In the genomic region with DNA sequence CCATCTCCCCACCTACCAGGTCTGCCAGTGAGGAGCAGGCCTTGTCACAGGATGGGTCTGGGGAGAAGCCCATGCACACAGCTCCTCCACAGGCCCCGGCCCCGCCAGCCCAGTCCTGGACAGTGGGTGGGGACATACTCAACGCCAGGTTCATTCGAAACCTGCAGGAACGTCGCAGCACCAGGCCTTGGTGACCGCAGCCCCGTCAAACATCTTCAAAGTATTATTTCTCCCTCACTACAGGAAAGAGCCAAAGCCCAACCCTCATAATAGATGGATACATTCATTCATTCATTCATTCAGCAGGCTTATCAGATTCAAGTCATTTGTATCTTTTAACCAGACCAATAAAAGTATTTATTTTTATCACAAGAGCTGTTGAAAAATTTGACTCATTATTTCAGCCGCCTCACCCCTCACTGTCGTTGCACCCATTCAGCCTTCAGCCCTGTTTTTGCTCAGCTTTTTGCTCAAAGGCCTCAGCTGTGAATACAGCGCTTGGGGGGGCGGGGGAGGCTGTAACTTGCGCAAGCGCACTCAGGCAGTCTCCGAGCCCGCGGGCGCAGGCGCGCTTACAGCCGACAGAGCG, we compare ENCODE assay signal across 8 cellular contexts. TPM values are rescaled to one million over a fixed set of nuclear protein-coding genes. Genes with fewer than 3 reads are reported as not detected.
DNase-seq lines count a peak whose midpoint lies in the region; ATAC-seq and TF ChIP-seq lines count a peak whose summit lies in the region.

No MANE protein-coding gene starts in this region.

- peak; percentile 47 for ATAC-seq in GM19463 (IDR thresholded peaks at IDR 0.05; ENCODE audit: unreplicated experiment)
- no peak for ATAC-seq in Right ventricle myocardium superior (ENCODE audit: poor library complexity)
- ATAC-seq in GM19351 (IDR thresholded peaks at IDR 0.05; ENCODE audit: unreplicated experiment): no peak

- H3K4me3 ChIP-seq in MM.1S (ENCODE audit: low read length): peak overlapping the region; percentile 48
- peak overlapping the region; percentile 48 for H3K4me3 ChIP-seq in trophoblast cell (ENCODE audit: low read depth, low read length)

- H3K4me1 ChIP-seq in MM.1S (ENCODE audit: low read length): peaks cover 5% of the 10 kb centered on the region; the same call in 1 of the 2 replicates
- peaks cover 0 to 7% of the 10 kb centered on the region in 2 experiments for H3K4me1 ChIP-seq in trophoblast cell (ENCODE audit: control insufficient read depth in 1 of 2, insufficient read depth in 2 of 2, low read length in 2 of 2)

- H2BK5ac ChIP-seq in trophoblast cell (ENCODE audit: low read depth, low read length, poor library complexity): no peak overlapping the region

- H3K4me3 Mint-ChIP-seq in activated naive CD4-positive, alpha-beta T cell treated with anti-CD3 and anti-CD28 coated beads for 36 hours: peak overlapping the region; percentile 85

- intact Hi-C loops in activated naive CD4-positive, alpha-beta T cell treated with anti-CD3 and anti-CD28 coated beads for 36 hours (cut with micrococcal nuclease): loop anchor here (1.0 to 2.0 kb wide), 6 partner anchors 20 to 75 kb away; partner anchors contain the start of genes ATAT1, DHX16, MDC1 and MRPS18B
- intact Hi-C loops in Right ventricle myocardium superior (cut with DNase I): no loop called here

- no peak overlapping the region for H4K8ac ChIP-seq in trophoblast cell (ENCODE audit: low read depth, low read length)

- TF ChIP-seq CTCF in MM.1S (IDR thresholded peaks at IDR 0.05; ENCODE audit: low read length): no peak

- no peak overlapping the region for H3K27ac ChIP-seq in MM.1S (ENCODE audit: low read length)
- peak overlapping the region; percentile 18 for H3K27ac ChIP-seq in trophoblast cell (ENCODE audit: low read depth, low read length)

- H2BK12ac ChIP-seq in trophoblast cell (ENCODE audit: low read length): no peak overlapping the region

- H3K9me3 Mint-ChIP-seq in activated naive CD4-positive, alpha-beta T cell treated with anti-CD3 and anti-CD28 coated beads for 36 hours: no peaks in the 10 kb centered on the region

- H3K23ac ChIP-seq in trophoblast cell (ENCODE audit: low read length): no peak overlapping the region

- H3K9ac ChIP-seq in MM.1S (ENCODE audit: low read length) (peak overlapping the region; percentile 31; the same call in 1 of the 2 replicates), trophoblast cell (ENCODE audit: low read length) (peak overlapping the region; percentile 52)

- H4K12ac ChIP-seq in trophoblast cell (ENCODE audit: low read depth, low read length): peak overlapping the region; percentile 4

- H3K4me1 Mint-ChIP-seq in activated naive CD4-positive, alpha-beta T cell treated with anti-CD3 and anti-CD28 coated beads for 36 hours (ENCODE audit: low read depth): peaks cover 23% of the 10 kb centered on the region

- H3K27me3 ChIP-seq in MM.1S (replicated peaks; ENCODE audit: insufficient read depth, low read length) (no peaks in the 10 kb centered on the region), trophoblast cell (ENCODE audit: insufficient read depth, low read length) (no peaks in the 10 kb centered on the region)

- H3K36me3 Mint-ChIP-seq in activated naive CD4-positive, alpha-beta T cell treated with anti-CD3 and anti-CD28 coated beads for 36 hours (ENCODE audit: low read depth): peaks cover 8% of the 10 kb centered on the region

- H2AK5ac ChIP-seq in trophoblast cell (ENCODE audit: low read length): no peak overlapping the region

- peak overlapping the region; percentile 69 for H3K4ac ChIP-seq in trophoblast cell (ENCODE audit: low read depth, low read length)

- H2AFZ ChIP-seq in MM.1S (ENCODE audit: low read length) (no peak overlapping the region), trophoblast cell (ENCODE audit: insufficient read depth, low read length, poor library complexity) (no peak overlapping the region)

- peaks cover 5% of the 10 kb centered on the region; the same call in 1 of the 2 replicates for H3F3A ChIP-seq in MM.1S (ENCODE audit: insufficient read depth, low read length)

- peaks cover 4% of the 10 kb centered on the region; the same call in 1 of the 2 replicates for H3K36me3 ChIP-seq in MM.1S (replicated peaks; ENCODE audit: insufficient read depth, low read length)
- H3K36me3 ChIP-seq in trophoblast cell (ENCODE audit: control insufficient read depth in 1 of 2, insufficient read depth in 2 of 2, low read length in 2 of 2): peaks cover 26 to 40% of the 10 kb centered on the region in 2 experiments

- no peaks in the 10 kb centered on the region for H3K9me3 ChIP-seq in MM.1S (replicated peaks; ENCODE audit: insufficient read depth, low read length)
- peaks cover 1% of the 10 kb centered on the region for H3K9me3 ChIP-seq in trophoblast cell (ENCODE audit: insufficient read depth, low read depth, low read length)

- no peak overlapping the region for H4K91ac ChIP-seq in trophoblast cell (ENCODE audit: low read depth, low read length)

- no peaks in the 10 kb centered on the region for H3K27me3 Mint-ChIP-seq in activated naive CD4-positive, alpha-beta T cell treated with anti-CD3 and anti-CD28 coated beads for 36 hours (ENCODE audit: low read depth)

- H3K9me2 ChIP-seq in MM.1S (replicated peaks; ENCODE audit: insufficient read depth, low read length): no peaks in the 10 kb centered on the region

- no peak for DNase-seq in MM.1S
- DNase-seq in activated naive CD4-positive, alpha-beta T cell treated with anti-CD3 and anti-CD28 coated beads for 36 hours: peak; percentile 94
- DNase-seq in Right ventricle myocardium superior: peak; percentile 97
- peak; percentile 93 to 95 for DNase-seq in trophoblast cell
- DNase-seq in DMS79 (lab: John Stamatoyannopoulos, UW): no peak
- no peak for DNase-seq in HK-2 (ENCODE audit: unreplicated experiment)

- peak overlapping the region; percentile 86 for H3K27ac Mint-ChIP-seq in activated naive CD4-positive, alpha-beta T cell treated with anti-CD3 and anti-CD28 coated beads for 36 hours

- no peaks in the 10 kb centered on the region for H4K20me1 ChIP-seq in MM.1S (ENCODE audit: insufficient read depth, low read length)

- no CpG with 5 or more reads among the region's 22 CpGs for WGBS in trophoblast cell (ENCODE audit: extremely low coverage, insufficient coverage, insufficient read length)

- CTCF ChIA-PET in activated naive CD4-positive, alpha-beta T cell treated with anti-CD3 and anti-CD28 coated beads for 36 hours (lab: Charles Lee): interaction anchor here (0.6 to 1.5 kb wide), 4 partner anchors 13 to 369 kb away, joined by 3 read pairs; no protein-coding TSS in a partner anchor

- H2BK120ac ChIP-seq in trophoblast cell (ENCODE audit: insufficient read depth, low read length, poor library complexity): no peak overlapping the region

- peaks cover 6% of the 10 kb centered on the region for H3K79me1 ChIP-seq in trophoblast cell (ENCODE audit: low read length)

- H3K18ac ChIP-seq in trophoblast cell (ENCODE audit: low read length): no peak overlapping the region

- peak overlapping the region; percentile 77 for H3K4me2 ChIP-seq in MM.1S (ENCODE audit: low read depth, low read length)
- H3K4me2 ChIP-seq in trophoblast cell (ENCODE audit: low read length): peak overlapping the region; percentile 54

- H3K14ac ChIP-seq in trophoblast cell (ENCODE audit: low read length): no peak overlapping the region

- H3K79me2 ChIP-seq in MM.1S (ENCODE audit: low read length) (peaks cover 42% of the 10 kb centered on the region), trophoblast cell (ENCODE audit: control insufficient read depth, insufficient read depth, low read length, poor library complexity) (peaks cover 3% of the 10 kb centered on the region)

RNA-seq across cellular contexts. Expression of gene C6orf136, which starts 0.4 kb away (rescaled TPM):
- total RNA-seq in activated naive CD4-positive, alpha-beta T cell treated with anti-CD3 and anti-CD28 coated beads for 36 hours: 10 to 100 TPM; 33.6 TPM
- 58.3 TPM for total RNA-seq in Right ventricle myocardium superior
- polyA plus RNA-seq in trophoblast cell (2013): 17.3 and 18.1 TPM in 2 replicates

RNA-seq across cellular contexts. Expression of gene ATAT1, which starts 19.9 kb away (rescaled TPM):
- total RNA-seq in activated naive CD4-positive, alpha-beta T cell treated with anti-CD3 and anti-CD28 coated beads for 36 hours: 1 to 10 TPM; 6.9 to 7.5 TPM
- 1.7 TPM for total RNA-seq in Right ventricle myocardium superior
- 25.4 and 28.5 TPM in 2 replicates for polyA plus RNA-seq in trophoblast cell (2013)

RNA-seq across cellular contexts. Expression of gene DHX16, which starts 26.3 kb away (rescaled TPM):
- total RNA-seq in activated naive CD4-positive, alpha-beta T cell treated with anti-CD3 and anti-CD28 coated beads for 36 hours: 10 to 100 TPM; 25.7 to 27.7 TPM
- total RNA-seq in Right ventricle myocardium superior: 20.5 TPM
- polyA plus RNA-seq in trophoblast cell (2013): 20.6 and 21.0 TPM in 2 replicates

RNA-seq across cellular contexts. Expression of gene MRPS18B, which starts 28.9 kb away (rescaled TPM):
- total RNA-seq in activated naive CD4-positive, alpha-beta T cell treated with anti-CD3 and anti-CD28 coated beads for 36 hours: 100 to 1,000 TPM; 118 to 120 TPM
- total RNA-seq in Right ventricle myocardium superior: 124 TPM
- polyA plus RNA-seq in trophoblast cell (2013): 35.8 and 36.9 TPM in 2 replicates

RNA-seq across cellular contexts. Expression of gene PPP1R10, which starts 29.5 kb away (rescaled TPM):
- total RNA-seq in activated naive CD4-positive, alpha-beta T cell treated with anti-CD3 and anti-CD28 coated beads for 36 hours: 10 to 100 TPM; 47.1 to 49.1 TPM
- total RNA-seq in Right ventricle myocardium superior: 29.6 TPM
- 153 and 155 TPM in 2 replicates for polyA plus RNA-seq in trophoblast cell (2013)

Comparison
In these comparisons a context has a peak if more than half of its experiments do, and no peak if none do; other contexts are left out.
1. DNase-seq: peak in activated naive CD4-positive, alpha-beta T cell treated with anti-CD3 and anti-CD28 coated beads for 36 hours (single experiment), Right ventricle myocardium superior (single experiment) and trophoblast cell (2 of 2); none in MM.1S (single experiment), DMS79 (single experiment) and HK-2 (single experiment).